In the genomic region with DNA sequence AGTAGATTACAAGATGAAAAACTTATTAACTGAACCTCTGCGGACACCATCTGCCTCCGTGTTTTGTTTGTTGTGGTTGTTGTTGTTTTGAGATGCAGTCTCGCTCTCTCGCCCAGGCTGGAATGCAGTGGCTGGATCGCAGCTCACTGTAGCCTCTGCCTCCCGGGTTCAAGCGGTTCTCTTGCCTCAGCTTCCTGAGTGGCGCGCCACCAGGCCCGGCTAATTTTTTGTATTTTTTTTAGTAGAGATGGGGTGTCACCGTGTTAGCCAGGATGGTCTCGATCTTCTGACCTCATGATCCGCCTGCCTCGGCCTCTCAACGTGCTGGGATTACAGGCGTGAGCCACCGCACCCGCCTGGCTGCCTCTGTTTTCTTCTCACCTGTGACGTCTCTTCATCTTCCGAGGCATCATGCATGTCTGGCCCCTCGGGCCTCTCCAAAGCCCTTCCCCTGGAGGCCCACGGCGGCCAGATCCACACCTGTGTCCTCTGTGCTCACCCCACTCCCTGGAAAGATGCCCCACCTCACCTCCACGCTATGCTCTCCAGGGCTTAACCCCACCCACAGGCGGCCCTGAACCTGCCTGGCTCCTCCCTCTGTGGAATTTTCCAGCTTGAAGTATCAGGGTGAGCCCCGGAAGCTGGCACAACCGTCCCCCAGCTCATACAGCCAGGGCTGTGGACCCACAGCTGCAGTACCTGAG, we compare ENCODE assay signal across 1 cellular context.
TF ChIP-seq lines count a peak whose summit lies in the region.

No MANE protein-coding gene starts in this region.

TF ChIP-seq in WTC11, 78 proteins besides CTCF, POLR2A, EP300 and RAD21 (continued from another document):
- no peak for TF ChIP-seq AR (CRISPR knock-in tag; IDR thresholded peaks at IDR 0.05)
- TF ChIP-seq FOXK1 (CRISPR knock-in tag; IDR thresholded peaks at IDR 0.05) = no peak
- TF ChIP-seq, protein P1, sequence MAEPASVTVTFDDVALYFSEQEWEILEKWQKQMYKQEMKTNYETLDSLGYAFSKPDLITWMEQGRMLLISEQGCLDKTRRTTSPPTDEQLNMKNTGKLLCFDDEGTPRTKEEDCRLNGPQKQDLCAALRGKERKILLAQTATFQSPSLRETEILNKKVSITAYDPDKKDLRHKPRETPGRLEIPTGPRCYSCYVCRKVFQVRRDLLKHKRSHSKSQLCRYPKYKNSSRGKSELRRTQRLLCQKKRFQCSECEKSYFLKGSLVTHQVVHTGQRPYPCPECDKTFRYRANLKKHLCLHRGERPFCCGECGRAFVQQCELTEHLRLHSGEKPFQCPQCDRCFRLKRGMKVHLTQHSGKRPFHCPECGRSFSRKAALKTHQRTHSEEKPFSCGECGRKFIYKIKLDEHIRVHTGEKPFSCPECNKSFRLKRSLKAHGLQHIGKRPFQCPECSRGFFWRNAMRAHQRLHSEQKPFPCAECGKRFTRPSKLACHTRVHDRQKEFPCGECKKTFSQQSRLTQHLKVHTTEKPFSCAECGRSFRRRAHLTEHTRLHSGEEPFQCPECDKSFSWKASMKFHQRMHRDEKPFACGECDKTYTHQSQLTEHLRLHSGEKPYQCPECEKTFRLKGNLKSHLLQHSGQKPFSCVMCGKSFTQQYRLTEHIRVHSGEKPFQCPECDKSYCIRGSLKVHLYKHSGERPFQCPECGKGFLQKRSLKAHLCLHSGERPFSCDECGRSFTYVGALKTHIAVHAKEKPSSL (CRISPR knock-in tag; conservative IDR thresholded peaks at IDR 0.05) = no peak
- no peak for TF ChIP-seq ZSCAN18 (CRISPR knock-in tag; IDR thresholded peaks at IDR 0.05)
- TF ChIP-seq ETV6 (CRISPR knock-in tag; IDR thresholded peaks at IDR 0.05) = no peak
- TF ChIP-seq FOXJ3 (CRISPR knock-in tag; IDR thresholded peaks at IDR 0.05; ENCODE audit: borderline replicate concordance) = no peak
- no peak for TF ChIP-seq KAT7 (CRISPR knock-in tag; IDR thresholded peaks at IDR 0.05; ENCODE audit: borderline replicate concordance)
- no peak for TF ChIP-seq ZNF232 (CRISPR knock-in tag; IDR thresholded peaks at IDR 0.05)
- TF ChIP-seq TEAD1 (CRISPR knock-in tag; IDR thresholded peaks at IDR 0.05) = no peak
- no peak for TF ChIP-seq CBFB (CRISPR knock-in tag; IDR thresholded peaks at IDR 0.05; ENCODE audit: low read depth)
